Comparison of ENCODE assay signal across 12 cellular contexts in the genomic region with DNA sequence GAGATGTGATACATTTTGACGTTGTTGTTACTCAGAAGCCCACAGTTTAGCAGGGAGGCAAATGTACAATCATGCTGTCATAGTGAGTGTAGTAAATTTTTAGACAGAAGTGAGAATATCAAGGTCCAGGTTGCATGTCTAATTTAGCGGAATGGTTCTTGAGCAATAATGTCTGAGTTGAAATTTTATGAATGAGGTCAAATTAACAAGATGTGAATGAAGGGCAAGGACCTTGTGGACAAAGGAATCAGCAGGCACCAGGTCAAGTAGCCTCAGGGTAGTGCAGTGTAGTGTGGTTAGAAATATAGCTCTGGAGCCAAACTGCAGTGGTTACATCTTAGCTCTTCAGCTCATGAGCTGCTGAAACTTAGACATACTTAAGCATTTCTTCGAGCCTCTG. TPM values are rescaled to one million over a fixed set of nuclear protein-coding genes. Genes with fewer than 3 reads are reported as not detected.
A peak's percentile ranks its signal among the peaks of the same experiment; 100 is the strongest.
DNase-seq lines count a peak whose midpoint lies in the region; ATAC-seq and TF ChIP-seq lines count a peak whose summit lies in the region.
"Had no signal": no experiment of that assay in that cellular context is flagged by ENCODE, and none has a peak within 500 bp of the region (broad histone marks: within the 10 kb centered on the region; RNA-seq: fewer than 3 reads in every experiment).

No MANE protein-coding gene starts in this region.

- H3F3A ChIP-seq in smooth muscle cell (ENCODE audit: low read depth) = no peaks in the 10 kb centered on the region

- H3K9me3 ChIP-seq in smooth muscle cell (replicated peaks; ENCODE audit: low read depth) = no peaks in the 10 kb centered on the region

- H4K20me1 ChIP-seq in smooth muscle cell (ENCODE audit: low read depth) = no peaks in the 10 kb centered on the region

- peak overlapping the region; percentile 68 for H2AFZ ChIP-seq in smooth muscle cell (ENCODE audit: low read depth)

- no peaks in the 10 kb centered on the region for H3K79me2 ChIP-seq in smooth muscle cell (ENCODE audit: low read depth)

- H3K36me3 ChIP-seq in smooth muscle cell (ENCODE audit: low read depth) = no peaks in the 10 kb centered on the region
- H3K36me3 ChIP-seq: cardiac muscle cell, neural progenitor cell had no signal

- no peaks in the 10 kb centered on the region for H3K4me1 ChIP-seq in smooth muscle cell (ENCODE audit: low read depth)
- H3K4me1 ChIP-seq: neural progenitor cell had no signal

- no peak overlapping the region for H3K4me3 Mint-ChIP-seq in activated CD8-positive, alpha-beta memory T cell treated with anti-CD3 and anti-CD28 coated beads, Interleukin-2, amount 10 ng/mL, durations not matched to agents 7 days and 5 days
- H3K4me3 Mint-ChIP-seq: neural progenitor cell had no signal

- H3K27ac ChIP-seq in epithelial cell of prostate (peak overlapping the region; percentile 88), smooth muscle cell (ENCODE audit: low read depth) (peak overlapping the region; percentile 86)
- H3K27ac ChIP-seq: cardiac muscle cell, neural progenitor cell had no signal

- WGBS in smooth muscle cell (ENCODE audit: low lambda C conversion rate) = 77% methylated on average over 3 of the region's 3 CpGs

- H3K4me3 ChIP-seq in smooth muscle cell = no peak overlapping the region
- H3K4me3 ChIP-seq: cardiac muscle cell, neural progenitor cell had no signal

- peaks cover 38% of the 10 kb centered on the region for H3K36me3 Mint-ChIP-seq in activated CD8-positive, alpha-beta memory T cell treated with anti-CD3 and anti-CD28 coated beads, Interleukin-2, amount 10 ng/mL, durations not matched to agents 7 days and 5 days
- H3K36me3 Mint-ChIP-seq: neural progenitor cell had no signal

- H3K27me3 Mint-ChIP-seq in activated CD8-positive, alpha-beta memory T cell treated with anti-CD3 and anti-CD28 coated beads, Interleukin-2, amount 10 ng/mL, durations not matched to agents 7 days and 5 days = no peaks in the 10 kb centered on the region

- DNase-seq in activated CD8-positive, alpha-beta memory T cell treated with anti-CD3 and anti-CD28 coated beads, Interleukin-2, amount 10 ng/mL, durations not matched to agents 7 days and 5 days = no peak
- no peak for DNase-seq in activated CD8-positive, alpha-beta memory T cell treated with anti-CD3 and anti-CD28 coated beads, Interleukin-2, amount 50 U/mL, for 4 hours
- DNase-seq in RPMI7951 (ENCODE audit: low read depth) = peak; percentile 91
- no peak for DNase-seq in epithelial cell of prostate (ENCODE audit: low read depth, low spot score)
- no peak for DNase-seq in smooth muscle cell (lab: John Stamatoyannopoulos, UW; ENCODE audit: unreplicated experiment)
- DNase-seq in NCI-H187 (lab: John Stamatoyannopoulos, UW) = no peak
- DNase-seq in NCI-H2107 treated with DMSO at 0.1 percent for 48 hours (lab: John Stamatoyannopoulos, UW; ENCODE audit: unreplicated experiment) = no peak
- DNase-seq: activated CD4-positive, alpha-beta T cell treated with anti-CD3 and anti-CD28 coated beads, Interleukin-2, amount 50 U/mL, for 1 hour; hypothalamus had no signal

- ATAC-seq in activated CD8-positive, alpha-beta memory T cell treated with anti-CD3 and anti-CD28 coated beads, Interleukin-2, amount 10 ng/mL, durations not matched to agents 7 days and 5 days = no peak
- no peak for ATAC-seq in HG03520 (IDR thresholded peaks at IDR 0.05; ENCODE audit: unreplicated experiment)

- peaks cover 57% of the 10 kb centered on the region for H3K4me1 Mint-ChIP-seq in activated CD8-positive, alpha-beta memory T cell treated with anti-CD3 and anti-CD28 coated beads, Interleukin-2, amount 10 ng/mL, durations not matched to agents 7 days and 5 days

- peak overlapping the region; percentile 67 for H3K9ac ChIP-seq in smooth muscle cell (ENCODE audit: low read depth)
- H3K9ac ChIP-seq: neural progenitor cell had no signal

- H3K9me3 Mint-ChIP-seq in activated CD8-positive, alpha-beta memory T cell treated with anti-CD3 and anti-CD28 coated beads, Interleukin-2, amount 10 ng/mL, durations not matched to agents 7 days and 5 days (ENCODE audit: low read depth) = peaks cover 5% of the 10 kb centered on the region
- H3K9me3 Mint-ChIP-seq: neural progenitor cell had no signal

- H3K27ac Mint-ChIP-seq in activated CD8-positive, alpha-beta memory T cell treated with anti-CD3 and anti-CD28 coated beads, Interleukin-2, amount 10 ng/mL, durations not matched to agents 7 days and 5 days = peak overlapping the region; percentile 88
- H3K27ac Mint-ChIP-seq: neural progenitor cell had no signal

- no peak for TF ChIP-seq CTCF in smooth muscle cell (IDR thresholded peaks at IDR 0.05; ENCODE audit: borderline replicate concordance, insufficient read depth, poor library complexity, severe bottlenecking)

- H3K27me3 ChIP-seq in smooth muscle cell (ENCODE audit: low read depth) = no peaks in the 10 kb centered on the region
- H3K27me3 ChIP-seq: cardiac muscle cell, neural progenitor cell had no signal

- H3K4me2 ChIP-seq in smooth muscle cell = peak overlapping the region; percentile 57
- H3K4me2 ChIP-seq: neural progenitor cell had no signal

- CTCF ChIA-PET in activated CD8-positive, alpha-beta memory T cell treated with anti-CD3 and anti-CD28 coated beads, Interleukin-2, amount 10 ng/mL, durations not matched to agents 7 days and 5 days (lab: Charles Lee) = interaction anchor here (0.6 to 2.2 kb wide), 8 partner anchors 8 to 209 kb away, joined by 3 to 10 read pairs (median 3); a partner anchor contains a TSS

RNA-seq across cellular contexts. Expression of a gene that starts 36.2 kb away (rescaled TPM):
- total RNA-seq in activated CD8-positive, alpha-beta memory T cell treated with anti-CD3 and anti-CD28 coated beads, Interleukin-2, amount 10 ng/mL, durations not matched to agents 7 days and 5 days = 10 to 100 TPM; 30.3 to 34.5 TPM
- total RNA-seq in RPMI7951 (2014; rRNA removed; shearing (Covaris generic)) = not detected in 2 replicates
- total RNA-seq in smooth muscle cell = not detected in 2 replicates
- polyA plus RNA-seq in smooth muscle cell = not detected in 2 replicates
- total RNA-seq: cardiac muscle cell had no signal
- polyA plus RNA-seq: cardiac muscle cell had no signal

Comparison
In these comparisons a context has a peak if more than half of its experiments do, and no peak if none do; other contexts are left out.
1. RNA of a gene that starts 36.2 kb away (total RNA-seq): 30.3 to 34.5 TPM in activated CD8-positive, alpha-beta memory T cell treated with anti-CD3 and anti-CD28 coated beads, Interleukin-2, amount 10 ng/mL, durations not matched to agents 7 days and 5 days; not detected in RPMI7951 and not detected in smooth muscle cell; every median in the first group is over 10 times any median in the second.